ENCODE assay signal across 16 cellular contexts in the genomic region with DNA sequence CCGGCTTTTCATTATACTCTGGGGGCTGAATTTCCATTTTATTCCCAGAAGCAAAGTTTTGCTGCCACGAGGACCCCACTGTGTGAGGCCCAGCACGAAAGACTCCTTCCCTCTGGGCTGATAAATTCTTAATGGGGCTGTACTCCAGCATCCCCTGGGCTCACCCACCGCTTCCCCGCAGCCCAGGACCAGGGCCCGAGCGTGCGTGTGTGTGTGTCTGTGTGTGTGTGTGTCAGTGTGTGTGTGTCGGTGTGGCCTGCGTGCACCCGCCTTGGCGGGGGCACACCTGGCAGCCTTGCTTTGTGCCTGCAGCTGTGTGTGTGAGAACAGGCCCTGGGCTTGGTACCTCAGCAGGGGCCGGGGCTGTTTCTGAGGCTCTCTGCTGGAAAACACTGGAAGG.
A peak's percentile ranks its signal among the peaks of the same experiment; 100 is the strongest.
DNase-seq lines count a peak whose midpoint lies in the region; ATAC-seq and TF ChIP-seq lines count a peak whose summit lies in the region.
"Had no signal": no experiment of that assay in that cellular context is flagged by ENCODE, and none has a peak within 500 bp of the region (broad histone marks: within the 10 kb centered on the region; RNA-seq: fewer than 3 reads in every experiment).

No MANE protein-coding gene starts in this region.

- no peak overlapping the region for H2AFZ ChIP-seq in neural cell (ENCODE audit: low read depth, low read length)

- H3K9me3 Mint-ChIP-seq in brain: no peaks in the 10 kb centered on the region
- H3K9me3 Mint-ChIP-seq: CD14-positive monocyte; CD8-positive, alpha-beta T cell; IgD-negative memory B cell had no signal

- H3K4me1 Mint-ChIP-seq in brain: peaks cover 93% of the 10 kb centered on the region
- H3K4me1 Mint-ChIP-seq: B cell, CD14-positive monocyte had no signal

- peak overlapping the region in 8 of 11 experiments; percentile 38 to 67 (median 58); a peak in 16 of 22 replicates for H3K4me2 ChIP-seq in BLaER1 treated with 17β-estradiol and CSF1 and Interleukin-3, amounts not matched to agents 10 nM and 100 nM
- H3K4me2 ChIP-seq in neural cell (ENCODE audit: low read length): no peak overlapping the region

- H4K20me1 ChIP-seq in BLaER1 treated with 17β-estradiol and CSF1 and Interleukin-3, amounts not matched to agents 10 nM and 100 nM: peaks cover 0 to 48% (median 6%) of the 10 kb centered on the region in 11 experiments; a peak in 6 of 22 replicates
- H4K20me1 ChIP-seq in neural cell (ENCODE audit: insufficient read depth): no peaks in the 10 kb centered on the region

- H3K27me3 Mint-ChIP-seq in brain: peaks cover 4% of the 10 kb centered on the region

- H3K36me3 ChIP-seq in BLaER1 treated with 17β-estradiol and CSF1 and Interleukin-3, amounts not matched to agents 10 nM and 100 nM: no peaks in the 10 kb centered on the region
- H3K36me3 ChIP-seq in neural cell (ENCODE audit: insufficient read depth, low read length) (no peaks in the 10 kb centered on the region), psoas muscle (ENCODE audit: insufficient read depth in 1 of 2, low read depth in 1 of 2) (no peaks in the 10 kb centered on the region)

- TF ChIP-seq RAD21 in neural cell (conservative IDR thresholded peaks at IDR 0.05): no peak

- H3K4me3 Mint-ChIP-seq in brain: peak overlapping the region in 1 of 5 experiments; percentile 56
- H3K4me3 Mint-ChIP-seq: B cell; CD14-positive monocyte; CD8-positive, alpha-beta T cell; IgD-negative memory B cell had no signal

- DNase-seq in activated CD4-positive, alpha-beta T cell treated with anti-CD3 and anti-CD28 coated beads, Interleukin-2, amount 50 U/mL, for 4 hours: no peak
- DNase-seq in NCI-H526 treated with DMSO at 0.1 percent for 48 hours (lab: John Stamatoyannopoulos, UW) (no peak), psoas muscle (no peak)
- DNase-seq: CD8-positive, alpha-beta T cell; COR-L47; DND-41; GDM1; H7; KG1 had no signal

- no peaks in the 10 kb centered on the region for H3K9me3 ChIP-seq in BLaER1 treated with 17β-estradiol and CSF1 and Interleukin-3, amounts not matched to agents 10 nM and 100 nM (replicated peaks in 1 of 11)
- H3K9me3 ChIP-seq in neural cell (ENCODE audit: low read length) (no peaks in the 10 kb centered on the region), psoas muscle (no peaks in the 10 kb centered on the region)

- no peaks in the 10 kb centered on the region for H3F3A ChIP-seq in neural cell (ENCODE audit: insufficient read depth, low read length, poor library complexity, severe bottlenecking)

- no peak overlapping the region for H3K4me3 ChIP-seq in BLaER1 treated with 17β-estradiol and CSF1 and Interleukin-3, amounts not matched to agents 10 nM and 100 nM
- H3K4me3 ChIP-seq in neural cell (ENCODE audit: low read length) (no peak overlapping the region), psoas muscle (no peak overlapping the region)

- ATAC-seq in HG02642 (IDR thresholded peaks at IDR 0.05; ENCODE audit: poor library complexity, unreplicated experiment) (no peak), psoas muscle (no peak)
- ATAC-seq: CD8-positive, alpha-beta T cell had no signal

- H3K9me2 ChIP-seq in neural cell (ENCODE audit: insufficient read depth, low read length): no peaks in the 10 kb centered on the region

- TF ChIP-seq CTCF in brain (conservative IDR thresholded peaks at IDR 0.05) (no peak), neural cell (IDR thresholded peaks at IDR 0.05; ENCODE audit: poor library complexity, severe bottlenecking) (no peak), psoas muscle (IDR thresholded peaks at IDR 0.05) (no peak)

- WGBS in psoas muscle, 3 donors: 92 to 94% (median 94%) methylated on average over 13 of the region's 13 CpGs

- no peaks in the 10 kb centered on the region for H3K36me3 Mint-ChIP-seq in brain
- H3K36me3 Mint-ChIP-seq: CD14-positive monocyte; CD8-positive, alpha-beta T cell; IgD-negative memory B cell had no signal

- H3K27ac Mint-ChIP-seq in brain: peak overlapping the region; percentile 66 to 95 (median 83)
- H3K27ac Mint-ChIP-seq: B cell; CD14-positive monocyte; CD8-positive, alpha-beta T cell; IgD-negative memory B cell had no signal

- peaks cover 0 to 30% (median 4%) of the 10 kb centered on the region in 11 experiments; a peak in 8 of 22 replicates for H3K27me3 ChIP-seq in BLaER1 treated with 17β-estradiol and CSF1 and Interleukin-3, amounts not matched to agents 10 nM and 100 nM
- H3K27me3 ChIP-seq in neural cell (ENCODE audit: insufficient read depth, low read depth, low read length) (no peaks in the 10 kb centered on the region), psoas muscle (ENCODE audit: insufficient read depth in 3 of 3, low read length in 2 of 3) (no peaks in the 10 kb centered on the region)

- intact Hi-C loops in psoas muscle (cut with DNase I): no loop called here

- H3K27ac ChIP-seq in BLaER1 treated with 17β-estradiol and CSF1 and Interleukin-3, amounts not matched to agents 10 nM and 100 nM: no peak overlapping the region
- peak overlapping the region; percentile 27 for H3K27ac ChIP-seq in neural cell (ENCODE audit: low read length)
- no peak overlapping the region for H3K27ac ChIP-seq in psoas muscle

- H3K9ac ChIP-seq in BLaER1 treated with 17β-estradiol and CSF1 and Interleukin-3, amounts not matched to agents 10 nM and 100 nM: peak overlapping the region in 3 of 11 experiments; percentile 31 to 33 (median 33); a peak in 3 of 22 replicates
- H3K9ac ChIP-seq in neural cell (ENCODE audit: low read length): peak overlapping the region; percentile 34

- TF ChIP-seq EP300 in neural cell (conservative IDR thresholded peaks at IDR 0.05; ENCODE audit: poor library complexity, severe bottlenecking): no peak

- H3K4me1 ChIP-seq in BLaER1 treated with 17β-estradiol and CSF1 and Interleukin-3, amounts not matched to agents 10 nM and 100 nM: peaks cover 15 to 83% (median 71%) of the 10 kb centered on the region in 10 experiments
- peaks cover 23% of the 10 kb centered on the region for H3K4me1 ChIP-seq in psoas muscle

- no peaks in the 10 kb centered on the region for H3K79me2 ChIP-seq in neural cell (replicated peaks; ENCODE audit: insufficient read depth, low read length)

TF ChIP-seq in neural cell, 6 proteins besides CTCF, POLR2A, EP300 and RAD21:
- TF ChIP-seq, protein P1, sequence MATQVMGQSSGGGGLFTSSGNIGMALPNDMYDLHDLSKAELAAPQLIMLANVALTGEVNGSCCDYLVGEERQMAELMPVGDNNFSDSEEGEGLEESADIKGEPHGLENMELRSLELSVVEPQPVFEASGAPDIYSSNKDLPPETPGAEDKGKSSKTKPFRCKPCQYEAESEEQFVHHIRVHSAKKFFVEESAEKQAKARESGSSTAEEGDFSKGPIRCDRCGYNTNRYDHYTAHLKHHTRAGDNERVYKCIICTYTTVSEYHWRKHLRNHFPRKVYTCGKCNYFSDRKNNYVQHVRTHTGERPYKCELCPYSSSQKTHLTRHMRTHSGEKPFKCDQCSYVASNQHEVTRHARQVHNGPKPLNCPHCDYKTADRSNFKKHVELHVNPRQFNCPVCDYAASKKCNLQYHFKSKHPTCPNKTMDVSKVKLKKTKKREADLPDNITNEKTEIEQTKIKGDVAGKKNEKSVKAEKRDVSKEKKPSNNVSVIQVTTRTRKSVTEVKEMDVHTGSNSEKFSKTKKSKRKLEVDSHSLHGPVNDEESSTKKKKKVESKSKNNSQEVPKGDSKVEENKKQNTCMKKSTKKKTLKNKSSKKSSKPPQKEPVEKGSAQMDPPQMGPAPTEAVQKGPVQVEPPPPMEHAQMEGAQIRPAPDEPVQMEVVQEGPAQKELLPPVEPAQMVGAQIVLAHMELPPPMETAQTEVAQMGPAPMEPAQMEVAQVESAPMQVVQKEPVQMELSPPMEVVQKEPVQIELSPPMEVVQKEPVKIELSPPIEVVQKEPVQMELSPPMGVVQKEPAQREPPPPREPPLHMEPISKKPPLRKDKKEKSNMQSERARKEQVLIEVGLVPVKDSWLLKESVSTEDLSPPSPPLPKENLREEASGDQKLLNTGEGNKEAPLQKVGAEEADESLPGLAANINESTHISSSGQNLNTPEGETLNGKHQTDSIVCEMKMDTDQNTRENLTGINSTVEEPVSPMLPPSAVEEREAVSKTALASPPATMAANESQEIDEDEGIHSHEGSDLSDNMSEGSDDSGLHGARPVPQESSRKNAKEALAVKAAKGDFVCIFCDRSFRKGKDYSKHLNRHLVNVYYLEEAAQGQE (IDR thresholded peaks at IDR 0.05; ENCODE audit: borderline replicate concordance): no peak
- no peak for TF ChIP-seq EZH2 (IDR thresholded peaks at IDR 0.05; ENCODE audit: borderline replicate concordance, insufficient read depth, low read length, poor library complexity, severe bottlenecking)
- TF ChIP-seq SMC3 (conservative IDR thresholded peaks at IDR 0.05; ENCODE audit: poor library complexity): no peak
- no peak for TF ChIP-seq POLR2AphosphoS5 (IDR thresholded peaks at IDR 0.05)
- TF ChIP-seq TAF1 (IDR thresholded peaks at IDR 0.05; ENCODE audit: low read depth): no peak
- TF ChIP-seq MXI1 (conservative IDR thresholded peaks at IDR 0.05; ENCODE audit: poor library complexity, severe bottlenecking): no peak
